ENCODE assay signal across 26 cellular contexts in genomic region chr7:142802301-142802700, GRCh38. TPM values are rescaled to one million over a fixed set of nuclear protein-coding genes. Genes with fewer than 3 reads are reported as not detected.
DNase-seq lines count a peak whose midpoint lies in the region; ATAC-seq and TF ChIP-seq lines count a peak whose summit lies in the region.
"Had no signal": no experiment of that assay in that cellular context is flagged by ENCODE, and none has a peak within 500 bp of the region (broad histone marks: within the 10 kb centered on the region; RNA-seq: fewer than 3 reads in every experiment).

No MANE protein-coding gene starts in this region.

- peaks cover 86% of the 10 kb centered on the region for H3K4me1 ChIP-seq in CD4-positive, alpha-beta memory T cell (ENCODE audit: insufficient read depth, low read length)

- no peak for TF ChIP-seq CTCF in activated CD8-positive, alpha-beta T cell treated with anti-CD3 and anti-CD28 coated beads for 36 hours (IDR thresholded peaks at IDR 0.05)
- TF ChIP-seq CTCF in GM13976 (IDR thresholded peaks at IDR 0.05; ENCODE audit: borderline replicate concordance, control extremely low read depth, extremely low read depth, insufficient read depth, missing control alignments), result no peak

- ATAC-seq in activated CD8-positive, alpha-beta T cell treated with anti-CD3 and anti-CD28 coated beads for 36 hours, result no peak
- ATAC-seq in memory B cell (ENCODE audit: low read depth) (no peak), left ventricle myocardium superior (no peak)
- ATAC-seq: gastrocnemius medialis, lower lobe of right lung had no signal

- POLR2A ChIA-PET in CD4-positive, alpha-beta memory T cell (lab: Charles Lee; ENCODE audit: partially characterized antibody), result interaction anchor here (0.7 to 31.0 kb wide), 9 partner anchors 6 to 484 kb away, joined by 3 to 6843 read pairs (median 4); no protein-coding TSS in a partner anchor
- POLR2A ChIA-PET in activated CD8-positive, alpha-beta T cell treated with anti-CD3 and anti-CD28 coated beads for 36 hours (lab: Charles Lee), result interaction anchor here (20.9 to 25.3 kb wide), 2 partner anchors 5 to 10 kb away, joined by 1391 read pairs; no protein-coding TSS in a partner anchor

- no peaks in the 10 kb centered on the region for H3K9me3 Mint-ChIP-seq in T-helper 2 cell treated with Interferon-gamma antibody and Interleukin-4, amounts not matched to agents 5 μg/mL and 100 μg/mL, for 36 hours
- peaks cover 0 to 7% (median 2%) of the 10 kb centered on the region in 8 donors for H3K9me3 Mint-ChIP-seq in CD4-positive, alpha-beta memory T cell
- no peaks in the 10 kb centered on the region for H3K9me3 Mint-ChIP-seq in activated CD8-positive, alpha-beta T cell treated with anti-CD3 and anti-CD28 coated beads for 36 hours
- H3K9me3 Mint-ChIP-seq in memory B cell, result no peaks in the 10 kb centered on the region

- peak overlapping the region; percentile 0 to 84 for H3K4me3 ChIP-seq in CD4-positive, alpha-beta memory T cell (ENCODE audit: low read length in 2 of 2)
- H3K4me3 ChIP-seq: esophagus muscularis mucosa, gastrocnemius medialis, lower lobe of right lung, suprapubic skin, vagina had no signal

- peaks cover 31% of the 10 kb centered on the region for H3K36me3 ChIP-seq in CD4-positive, alpha-beta memory T cell (ENCODE audit: insufficient read depth, low read length)
- H3K36me3 ChIP-seq: esophagus muscularis mucosa, gastrocnemius medialis, lower lobe of right lung, suprapubic skin, vagina had no signal

- peaks cover 85% of the 10 kb centered on the region for H3K36me3 Mint-ChIP-seq in T-helper 2 cell treated with Interferon-gamma antibody and Interleukin-4, amounts not matched to agents 5 μg/mL and 100 μg/mL, for 36 hours (ENCODE audit: low read depth)
- peaks cover 75 to 78% of the 10 kb centered on the region in 2 donors for H3K36me3 Mint-ChIP-seq in CD4-positive, alpha-beta memory T cell
- H3K36me3 Mint-ChIP-seq in activated CD8-positive, alpha-beta T cell treated with anti-CD3 and anti-CD28 coated beads for 36 hours (ENCODE audit: low read depth), result peaks cover 84% of the 10 kb centered on the region
- peaks cover 55% of the 10 kb centered on the region for H3K36me3 Mint-ChIP-seq in memory B cell

- CTCF ChIA-PET in CD4-positive, alpha-beta memory T cell (lab: Charles Lee; ENCODE audit: partially characterized antibody), result interaction anchor here (0.5 kb wide), 1 partner anchor 56 kb away, joined by 3 read pairs; no protein-coding TSS in a partner anchor
- CTCF ChIA-PET in activated CD8-positive, alpha-beta T cell treated with anti-CD3 and anti-CD28 coated beads for 36 hours (lab: Charles Lee), result interaction anchor here (8.3 kb wide), 1 partner anchor 7 kb away, joined by 145 read pairs; no protein-coding TSS in a partner anchor

- H3K27ac ChIP-seq in CD4-positive, alpha-beta memory T cell (ENCODE audit: low read depth, low read length), result peak overlapping the region; percentile 99
- H3K27ac ChIP-seq: esophagus muscularis mucosa, gastrocnemius medialis, lower lobe of right lung, suprapubic skin, vagina had no signal

- H3K9me3 ChIP-seq in CD4-positive, alpha-beta memory T cell (ENCODE audit: control insufficient read depth in 1 of 2, low read length in 2 of 2), result no peaks in the 10 kb centered on the region
- H3K9me3 ChIP-seq: esophagus muscularis mucosa, gastrocnemius medialis, lower lobe of right lung, suprapubic skin, vagina had no signal

- H3K27me3 Mint-ChIP-seq in T-helper 2 cell treated with Interferon-gamma antibody and Interleukin-4, amounts not matched to agents 5 μg/mL and 100 μg/mL, for 36 hours (ENCODE audit: low read depth), result no peaks in the 10 kb centered on the region
- no peaks in the 10 kb centered on the region for H3K27me3 Mint-ChIP-seq in CD4-positive, alpha-beta memory T cell
- H3K27me3 Mint-ChIP-seq in activated CD8-positive, alpha-beta T cell treated with anti-CD3 and anti-CD28 coated beads for 36 hours, result no peaks in the 10 kb centered on the region
- no peaks in the 10 kb centered on the region for H3K27me3 Mint-ChIP-seq in memory B cell

- in situ Hi-C loops in GM13976 (cut with MboI; ENCODE audit: low sequenced_read_pairs, unreplicated experiment), result loop anchor here (25.0 kb wide), 1 partner anchor 165 kb away; no protein-coding TSS in a partner anchor

- intact Hi-C loops in CD4-positive, alpha-beta memory T cell (cut with micrococcal nuclease), result loop anchor here (5.0 kb wide), 1 partner anchor 580 kb away; the partner anchor contains the start of gene ZYX
- intact Hi-C loops in activated CD8-positive, alpha-beta T cell treated with anti-CD3 and anti-CD28 coated beads for 36 hours (cut with micrococcal nuclease), result loop anchor here (10.0 kb wide), 2 partner anchors 358 to 498 kb away; no protein-coding TSS in a partner anchor
- intact Hi-C loops in left ventricle myocardium superior (cut with micrococcal nuclease), result no loop called here

- H3K4me1 Mint-ChIP-seq in T-helper 2 cell treated with Interferon-gamma antibody and Interleukin-4, amounts not matched to agents 5 μg/mL and 100 μg/mL, for 36 hours (ENCODE audit: low read depth), result peaks cover 77% of the 10 kb centered on the region
- H3K4me1 Mint-ChIP-seq in CD4-positive, alpha-beta memory T cell, result peaks cover 72 to 97% (median 81%) of the 10 kb centered on the region in 4 donors
- peaks cover 74% of the 10 kb centered on the region for H3K4me1 Mint-ChIP-seq in activated CD8-positive, alpha-beta T cell treated with anti-CD3 and anti-CD28 coated beads for 36 hours (ENCODE audit: low read depth)
- peaks cover 76% of the 10 kb centered on the region for H3K4me1 Mint-ChIP-seq in memory B cell

- H3K27ac Mint-ChIP-seq in T-helper 2 cell treated with Interferon-gamma antibody and Interleukin-4, amounts not matched to agents 5 μg/mL and 100 μg/mL, for 36 hours, result peak overlapping the region; percentile 92
- peak overlapping the region; percentile 99 to 100 (median 100) for H3K27ac Mint-ChIP-seq in CD4-positive, alpha-beta memory T cell
- H3K27ac Mint-ChIP-seq in activated CD8-positive, alpha-beta T cell treated with anti-CD3 and anti-CD28 coated beads for 36 hours, result peak overlapping the region; percentile 97
- H3K27ac Mint-ChIP-seq in memory B cell, result peak overlapping the region; percentile 99

- peak overlapping the region; percentile 100 for H3K4me3 Mint-ChIP-seq in T-helper 2 cell treated with Interferon-gamma antibody and Interleukin-4, amounts not matched to agents 5 μg/mL and 100 μg/mL, for 36 hours
- peak overlapping the region; percentile 50 to 100 (median 99) for H3K4me3 Mint-ChIP-seq in CD4-positive, alpha-beta memory T cell
- peak overlapping the region; percentile 100 for H3K4me3 Mint-ChIP-seq in activated CD8-positive, alpha-beta T cell treated with anti-CD3 and anti-CD28 coated beads for 36 hours
- no peak overlapping the region for H3K4me3 Mint-ChIP-seq in memory B cell

- no peaks in the 10 kb centered on the region for H3K27me3 ChIP-seq in CD4-positive, alpha-beta memory T cell (ENCODE audit: insufficient read depth, low read length)

- DNase-seq in T-helper 2 cell treated with Interferon-gamma antibody and Interleukin-4, amounts not matched to agents 5 μg/mL and 100 μg/mL, for 36 hours (ENCODE audit: low spot score), result no peak
- DNase-seq in T-helper 2 cell (no peak), memory B cell (ENCODE audit: low spot score in 2 of 2) (peak in 1 of 2 donors; percentile 3), GM13976 (ENCODE audit: low spot score) (no peak), left ventricle myocardium superior (no peak)
- DNase-seq in CD4-positive, alpha-beta memory T cell, result no peak
- DNase-seq in activated CD8-positive, alpha-beta T cell treated with anti-CD3 and anti-CD28 coated beads for 36 hours, result peak; percentile 12
- no peak for DNase-seq in stimulated activated CD4-positive, alpha-beta T cell treated with anti-CD3 and anti-CD28 coated beads, Interleukin-4, amount 100 ng/mL, for 24 hours
- DNase-seq: 8988T; activated gamma-delta T cell treated with Interleukin-2 at 50 U/mL for 16 hours; AML-193; Calu3; effector CD8-positive, alpha-beta T cell; gastrocnemius medialis; hypothalamus; lower lobe of right lung; NCI-H1105 treated with DMSO at 0.1 percent for 48 hours; NCI-H82; occipital lobe; retina; Right ventricle myocardium superior; SW 1271 had no signal

RNA-seq across cellular contexts. Expression of gene PRSS2, which starts 31.5 kb away (rescaled TPM):
- total RNA-seq in CD4-positive, alpha-beta memory T cell, result not detected
- polyA plus RNA-seq in CD4-positive, alpha-beta memory T cell, result not detected
- not detected for total RNA-seq in activated CD8-positive, alpha-beta T cell treated with anti-CD3 and anti-CD28 coated beads for 36 hours
- not detected for total RNA-seq in left ventricle myocardium superior
- total RNA-seq: cerebellum, gastrocnemius medialis, lower lobe of right lung, occipital lobe, Right ventricle myocardium superior, suprapubic skin, vagina had no signal

RNA-seq across cellular contexts. Expression of gene EPHB6, which starts 52.6 kb away (rescaled TPM):
- 10 to 100 TPM; 48.4 to 65.0 TPM for total RNA-seq in CD4-positive, alpha-beta memory T cell
- 10 to 100 TPM; 14.2 to 27.4 TPM for polyA plus RNA-seq in CD4-positive, alpha-beta memory T cell
- 1 to 10 TPM; 3.5 to 5.5 TPM for total RNA-seq in activated CD8-positive, alpha-beta T cell treated with anti-CD3 and anti-CD28 coated beads for 36 hours
- 3.9 TPM for total RNA-seq in left ventricle myocardium superior

RNA-seq across cellular contexts. Expression of gene PRSS1, which starts 53.0 kb away (rescaled TPM):
- under 1 TPM in 1 of 2 experiments, not detected in 1; 0.44 TPM for total RNA-seq in CD4-positive, alpha-beta memory T cell
- polyA plus RNA-seq in CD4-positive, alpha-beta memory T cell, result not detected
- not detected for total RNA-seq in activated CD8-positive, alpha-beta T cell treated with anti-CD3 and anti-CD28 coated beads for 36 hours
- not detected for total RNA-seq in left ventricle myocardium superior
- total RNA-seq: cerebellum, esophagus muscularis mucosa, gastrocnemius medialis, lower lobe of right lung, occipital lobe, Right ventricle myocardium superior, suprapubic skin, vagina had no signal

Comparison
In these comparisons a context has a peak if more than half of its experiments do, and no peak if none do; other contexts are left out.
1. RNA of gene EPHB6, which starts 52.6 kb away (total RNA-seq): 48.4 to 65.0 TPM in CD4-positive, alpha-beta memory T cell; 3.5 to 5.5 TPM in activated CD8-positive, alpha-beta T cell treated with anti-CD3 and anti-CD28 coated beads for 36 hours and 3.9 TPM in left ventricle myocardium superior (single experiment); every median in the first group is over 4 times any median in the second.
2. Peak in every context shown above with its lines, with median percentiles within 50 percentile points of each other: H3K27ac Mint-ChIP-seq.